ENCODE assay signal across 18 cellular contexts in genomic region chr4:14069871-14070270, GRCh38.
"Had no signal": no experiment of that assay in that cellular context is flagged by ENCODE, and none has a peak within 500 bp of the region (broad histone marks: within the 10 kb centered on the region; RNA-seq: fewer than 3 reads in every experiment).

No MANE protein-coding gene starts in this region.

- DNase-seq: effector CD4-positive, alpha-beta T cell; gastrocnemius medialis; heart right ventricle; immature natural killer cell; kidney; left cardiac atrium; left ventricle myocardium inferior; lower lobe of right lung; natural killer cell; spleen; stimulated activated CD4-positive, alpha-beta T cell treated with anti-CD3 and anti-CD28 coated beads, Interleukin-15, amount 100 ng/mL, for 24 hours; stimulated activated CD4-positive, alpha-beta T cell treated with anti-CD3 and anti-CD28 coated beads, Interleukin-1b, Interleukin-23, amount 100 ng/mL, for 48 hours; stimulated activated CD4-positive, alpha-beta T cell treated with anti-CD3 and anti-CD28 coated beads, Interleukin-4, amount 100 ng/mL, for 24 hours had no signal

- ATAC-seq: esophagus mucosa; gastrocnemius medialis; heart right ventricle; left cardiac atrium; lower lobe of right lung; natural killer cell; sciatic nerve; stimulated activated memory B cell treated with anti-CD40 and anti-IgM and Interleukin-4, amounts not matched to agents 10 μg/mL and 1 μg/mL and 100 μg/mL, for 72 hours had no signal

- FAIRE-seq: endometrium, kidney, pancreas had no signal
